11 cellular contexts compared by ENCODE assay signal in genomic region chr19:50427318-50427925, GRCh38. TPM values are rescaled to one million over a fixed set of nuclear protein-coding genes. Genes with fewer than 3 reads are reported as not detected.
DNase-seq lines count a peak whose midpoint lies in the region; ATAC-seq and TF ChIP-seq lines count a peak whose summit lies in the region.
"Had no signal": no experiment of that assay in that cellular context is flagged by ENCODE, and none has a peak within 500 bp of the region (broad histone marks: within the 10 kb centered on the region; RNA-seq: fewer than 3 reads in every experiment).

No MANE protein-coding gene starts in this region.

- H3K27ac ChIP-seq in spleen: peak overlapping the region in 6 of 8 donors; percentile 51 to 94 (median 68)

- no peak for DNase-seq in H7
- DNase-seq in adipocyte (ENCODE audit: low read depth): no peak
- DNase-seq in spleen: no peak
- no peak for DNase-seq in NCI-H82 (lab: John Stamatoyannopoulos, UW)
- no peak for DNase-seq in putamen (ENCODE audit: low spot score)
- DNase-seq: DMS 273 treated with DMSO at 0.1 percent for 48 hours, SHP77 had no signal

- no peaks in the 10 kb centered on the region for H3K9me3 ChIP-seq in adipocyte (ENCODE audit: control insufficient read depth, low read length)
- H3K9me3 ChIP-seq in iPS-18c (ENCODE audit: control insufficient read depth, insufficient read depth, low read length): no peaks in the 10 kb centered on the region
- no peaks in the 10 kb centered on the region for H3K9me3 ChIP-seq in spleen

- H3K36me3 ChIP-seq in H7 (replicated peaks; ENCODE audit: control insufficient read depth, insufficient read depth, low read length) (peaks cover 3% of the 10 kb centered on the region; the same call in 1 of the 2 replicates), adipocyte (ENCODE audit: control insufficient read depth, insufficient read depth, low read length, severe bottlenecking) (no peaks in the 10 kb centered on the region), spleen (peaks cover 0 to 32% (median 0%) of the 10 kb centered on the region in 6 donors)

- WGBS in spleen, 5 donors: 77 to 80% (median 80%) methylated on average over 22 to 26 of the region's 26 CpGs

- no peak for TF ChIP-seq CTCF in spleen (IDR thresholded peaks at IDR 0.05 in 8 of 11, conservative IDR thresholded peaks at IDR 0.05 in 3 of 11)

- peaks cover 20% of the 10 kb centered on the region for H3K27me3 ChIP-seq in H7 (ENCODE audit: control insufficient read depth, insufficient read depth, low read length)
- peaks cover 35% of the 10 kb centered on the region for H3K27me3 ChIP-seq in adipocyte (replicated peaks; ENCODE audit: control insufficient read depth, insufficient read depth, low read length)
- H3K27me3 ChIP-seq in spleen (replicated peaks in 1 of 7): peaks cover 0 to 32% (median 5%) of the 10 kb centered on the region in 7 donors

- H3K4me3 ChIP-seq in H7 (ENCODE audit: insufficient read depth, low read depth, low read length) (peak overlapping the region; percentile 28), adipocyte (ENCODE audit: low read length) (no peak overlapping the region), iPS-18c (ENCODE audit: insufficient read depth, low read depth, low read length) (peak overlapping the region; percentile 31; the same call in 1 of the 2 replicates), spleen (peak overlapping the region in 4 of 8 donors; percentile 16 to 52 (median 24))

- intact Hi-C loops in spleen (cut with DNase I; ENCODE audit: low total_unique reads): no loop called here

- H3K4me1 ChIP-seq in adipocyte (ENCODE audit: control insufficient read depth, insufficient read depth, low read length): peaks cover 6% of the 10 kb centered on the region
- peaks cover 3 to 55% (median 29%) of the 10 kb centered on the region in 6 donors for H3K4me1 ChIP-seq in spleen

- TF ChIP-seq POLR2A in spleen (IDR thresholded peaks at IDR 0.05): no peak

- no peak for ATAC-seq in HG03354 (IDR thresholded peaks at IDR 0.05; ENCODE audit: poor library complexity, severe bottlenecking, unreplicated experiment)

- peak overlapping the region; percentile 10 for H3K9ac ChIP-seq in adipocyte (ENCODE audit: low read length)

RNA-seq across cellular contexts. Expression of gene MYBPC2, which starts 5.3 kb away (rescaled TPM):
- 0.24 and 0.55 TPM in 2 replicates for total RNA-seq in H7 (2014; rRNA removed; shearing (Covaris generic))
- total RNA-seq in spleen: 1 to 10 TPM in 1 of 7 donors, under 1 TPM in 4, not detected in 2; 0.28 to 1.5 (median 0.40) TPM
- 1 to 10 TPM in 1 of 3 donors, under 1 TPM in 2; 0.33 to 1.7 (median 0.45) TPM for polyA plus RNA-seq in spleen
- total RNA-seq: endothelial cell of umbilical vein, pulmonary artery endothelial cell had no signal

RNA-seq across cellular contexts. Expression of gene SPIB, which starts 8.7 kb away (rescaled TPM):
- total RNA-seq in H7 (2014; rRNA removed; shearing (Covaris generic)): 0.81 and 8.8 TPM in 2 replicates
- 10 to 100 TPM; 22.1 to 76.6 (median 34.4) TPM for total RNA-seq in spleen
- polyA plus RNA-seq in spleen: 10 to 100 TPM; 55.5 to 90.5 (median 86.1) TPM
- total RNA-seq: endothelial cell of umbilical vein, pulmonary artery endothelial cell had no signal
- polyA plus RNA-seq: endothelial cell of umbilical vein had no signal

RNA-seq across cellular contexts. Expression of gene POLD1, which starts 43.3 kb away (rescaled TPM):
- total RNA-seq in H7 (2014; rRNA removed; shearing (Covaris generic)): 167 and 185 TPM in 2 replicates
- 10 to 100 TPM; 26.5 to 39.9 (median 28.2) TPM for total RNA-seq in spleen
- 10 to 100 TPM; 50.9 to 66.6 (median 66.5) TPM for polyA plus RNA-seq in spleen

RNA-seq across cellular contexts. Expression of gene EMC10, which starts 48.9 kb away (rescaled TPM):
- total RNA-seq in H7 (2014; rRNA removed; shearing (Covaris generic)): 146 and 166 TPM in 2 replicates
- 10 to 100 TPM; 53.0 to 72.6 (median 62.5) TPM for total RNA-seq in spleen
- 10 to 100 TPM; 31.0 to 61.1 (median 50.5) TPM for polyA plus RNA-seq in spleen

RNA-seq across cellular contexts. Expression of gene GARIN5A, which starts 49.2 kb away (rescaled TPM):
- 4.5 and 8.1 TPM in 2 replicates for total RNA-seq in H7 (2014; rRNA removed; shearing (Covaris generic))
- total RNA-seq in spleen: under 1 TPM in 1 of 7 donors, not detected in 6; 0.61 TPM
- 1 to 10 TPM in 1 of 3 donors, under 1 TPM in 2; 0.42 to 1.4 (median 0.48) TPM for polyA plus RNA-seq in spleen
- total RNA-seq: pulmonary artery endothelial cell had no signal
